ENCODE assay signal across 12 cellular contexts in the genomic region with DNA sequence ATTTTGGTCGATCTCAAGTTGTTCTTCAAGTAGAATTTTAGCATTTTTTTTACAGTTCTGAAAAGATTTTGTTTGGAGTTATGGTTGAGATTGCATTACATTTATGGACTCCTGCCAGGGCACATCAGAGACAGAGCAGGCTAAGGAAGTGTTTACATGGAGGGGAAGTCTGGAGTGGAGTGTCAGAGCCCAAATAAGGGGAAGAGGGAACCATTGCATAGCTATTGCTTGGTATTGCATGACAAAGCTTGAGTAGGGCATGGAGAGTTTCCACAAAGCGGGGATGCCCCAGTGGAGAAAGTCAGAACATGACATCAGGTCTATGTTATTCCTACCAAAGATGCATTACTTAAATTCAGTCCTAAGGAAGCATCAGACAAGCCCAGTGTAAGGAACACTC.
DNase-seq lines count a peak whose midpoint lies in the region; ATAC-seq, FAIRE-seq and TF ChIP-seq lines count a peak whose summit lies in the region.
"Had no signal": no experiment of that assay in that cellular context is flagged by ENCODE, and none has a peak within 500 bp of the region (broad histone marks: within the 10 kb centered on the region; RNA-seq: fewer than 3 reads in every experiment).

No MANE protein-coding gene starts in this region.

- H2AFZ ChIP-seq in HepG2 (ENCODE audit: low read length), result no peak overlapping the region

- no peak overlapping the region for H3K27ac Mint-ChIP-seq in type B pancreatic cell

- no peaks in the 10 kb centered on the region for H3K4me1 ChIP-seq in right lobe of liver
- no peaks in the 10 kb centered on the region for H3K4me1 ChIP-seq in HepG2 (ENCODE audit: insufficient read depth, low read length)
- H3K4me1 ChIP-seq in transverse colon, result no peaks in the 10 kb centered on the region
- H3K4me1 ChIP-seq: sigmoid colon had no signal

- BruUV-seq in HepG2 (replicated peaks; lab: Mats Ljungman, UMichigan), result no TSS peak

- DNase-seq in right lobe of liver, result no peak
- DNase-seq in HepG2 (ENCODE audit: low spot score), result no peak
- DNase-seq in RKO (ENCODE audit: low spot score), result peak; percentile 45
- DNase-seq in foreskin melanocyte, result peak; percentile 14
- DNase-seq in transverse colon, result peak; percentile 7
- DNase-seq in type B pancreatic cell (ENCODE audit: extremely low spot score, unreplicated experiment), result no peak
- DNase-seq: effector CD8-positive, alpha-beta T cell; NCI-H1436 treated with DMSO at 0.1 percent for 48 hours; sigmoid colon had no signal

- H3K9me3 ChIP-seq in right lobe of liver (no peaks in the 10 kb centered on the region), HepG2 (ENCODE audit: low read length) (no peaks in the 10 kb centered on the region), transverse colon (no peaks in the 10 kb centered on the region)
- H3K9me3 ChIP-seq: sigmoid colon had no signal

- intact Hi-C loops in right lobe of liver (cut with DNase I) (no loop called here), HepG2 (cut with micrococcal nuclease; ENCODE audit: unreplicated experiment) (no loop called here), transverse colon (cut with DNase I; ENCODE audit: low total_unique reads) (no loop called here)

- H3K27ac ChIP-seq in right lobe of liver, result no peak overlapping the region
- H3K27ac ChIP-seq in HepG2 (ENCODE audit: extremely low read length, insufficient read depth, low read length), result no peak overlapping the region
- no peak overlapping the region for H3K27ac ChIP-seq in transverse colon
- H3K27ac ChIP-seq: sigmoid colon had no signal

- H3K4me3 Mint-ChIP-seq in type B pancreatic cell, result no peak overlapping the region

- H3K4me1 Mint-ChIP-seq in type B pancreatic cell (ENCODE audit: unreplicated experiment), result no peaks in the 10 kb centered on the region

- H3K36me3 Mint-ChIP-seq in type B pancreatic cell, result no peaks in the 10 kb centered on the region

- H3K27me3 ChIP-seq in right lobe of liver (no peaks in the 10 kb centered on the region), HepG2 (ENCODE audit: control insufficient read depth in 1 of 2, insufficient read depth in 2 of 2, low read length in 2 of 2) (no peaks in the 10 kb centered on the region), transverse colon (no peaks in the 10 kb centered on the region)
- H3K27me3 ChIP-seq: sigmoid colon had no signal

- H3K4me2 ChIP-seq in HepG2 (ENCODE audit: low read depth, low read length), result no peak overlapping the region

- POLR2A ChIA-PET in HepG2 (lab: Yijun Ruan, JAX), result no interaction called here

- no peaks in the 10 kb centered on the region for H4K20me1 ChIP-seq in HepG2 (ENCODE audit: insufficient read depth, low read length)

- H3K79me2 ChIP-seq in HepG2 (ENCODE audit: insufficient read depth, low read length), result no peaks in the 10 kb centered on the region

- in situ Hi-C loops in HepG2 (cut with HindIII; ENCODE audit: extremely low pct_ligation_motif_present, low pct_unique_long_range_greater_than_20kb) (no loop called here), transverse colon (cut with MboI; ENCODE audit: low pct_ligation_motif_present in 1 of 4, low pct_unique_long_range_greater_than_20kb in 1 of 4, low sequenced_read_pairs in 3 of 4) (no loop called here)

- FAIRE-seq in HepG2 (lab: Jason Lieb, UNC), result no peak

- no peak overlapping the region for H3K9ac ChIP-seq in HepG2 (ENCODE audit: insufficient read depth, low read depth, low read length)

- CTCF ChIA-PET in HepG2 (lab: Yijun Ruan, JAX; ENCODE audit: low intra/inter-chr PET ratio, low total read pairs), result no interaction called here

- H3K4me3 ChIP-seq in right lobe of liver (no peak overlapping the region), HepG2 (replicated peaks in 1 of 3; ENCODE audit: insufficient read depth in 1 of 3, low read depth in 2 of 3, low read length in 3 of 3) (no peak overlapping the region), transverse colon (no peak overlapping the region)
- H3K4me3 ChIP-seq: sigmoid colon had no signal

- WGBS in right lobe of liver (ENCODE audit: insufficient coverage, low coverage, low lambda C conversion rate, missing lambda C conversion rate), result 43% methylated on average over 2 of the region's 2 CpGs
- WGBS in HepG2 (ENCODE audit: low lambda C conversion rate), result 0% methylated on average over 2 of the region's 2 CpGs
- 9 to 59% methylated on average over 1 to 2 of the region's 2 CpGs for WGBS in transverse colon (ENCODE audit: low coverage in 1 of 2), 2 donors

- H3K36me3 ChIP-seq in right lobe of liver, result no peaks in the 10 kb centered on the region
- H3K36me3 ChIP-seq in HepG2 (replicated peaks in 1 of 2; ENCODE audit: control insufficient read depth in 1 of 2, insufficient read depth in 2 of 2, low read length in 2 of 2), result no peaks in the 10 kb centered on the region
- no peaks in the 10 kb centered on the region for H3K36me3 ChIP-seq in transverse colon
- H3K36me3 ChIP-seq: sigmoid colon had no signal

- ATAC-seq in right lobe of liver (peak; percentile 49 to 67 (median 61)), HepG2 (no peak), GM19455 (IDR thresholded peaks at IDR 0.05; ENCODE audit: unreplicated experiment) (no peak), GM18858 (IDR thresholded peaks at IDR 0.05; ENCODE audit: unreplicated experiment) (no peak)
- ATAC-seq: Panc1 had no signal

- no peak for TF ChIP-seq RAD21 in HepG2 (CRISPR knock-in tag; IDR thresholded peaks at IDR 0.05)

- TF ChIP-seq POLR2A in right lobe of liver (IDR thresholded peaks at IDR 0.05), result no peak
- no peak for TF ChIP-seq POLR2A in HepG2 (IDR thresholded peaks at IDR 0.05; ENCODE audit: insufficient read depth in 1 of 2, low read depth in 2 of 2, low read length in 2 of 2)
- no peak for TF ChIP-seq POLR2A in transverse colon (IDR thresholded peaks at IDR 0.05)

- peaks cover 30% of the 10 kb centered on the region for H3K27me3 Mint-ChIP-seq in type B pancreatic cell

- TF ChIP-seq EP300 in HepG2 (IDR thresholded peaks at IDR 0.05; ENCODE audit: low read depth in 2 of 2, low read length in 2 of 2) (no peak), HepG2 (CRISPR knock-in tag; IDR thresholded peaks at IDR 0.05; ENCODE audit: borderline replicate concordance) (no peak), transverse colon (IDR thresholded peaks at IDR 0.05; ENCODE audit: low read depth) (no peak)

- H3K9me3 Mint-ChIP-seq in type B pancreatic cell, result no peaks in the 10 kb centered on the region

- no peak for TF ChIP-seq CTCF in right lobe of liver (IDR thresholded peaks at IDR 0.05)
- TF ChIP-seq CTCF in HepG2 (CRISPR knock-in tag; IDR thresholded peaks at IDR 0.05), result no peak
- TF ChIP-seq CTCF in transverse colon (IDR thresholded peaks at IDR 0.05), result no peak
- TF ChIP-seq CTCF in type B pancreatic cell (conservative IDR thresholded peaks at IDR 0.05), result no peak

TF ChIP-seq in HepG2, 621 proteins besides CTCF, POLR2A, EP300 and RAD21 (continues in another document):
- TF ChIP-seq SNAPC2 (CRISPR knock-in tag; IDR thresholded peaks at IDR 0.05) (no peak), HNRNPLL (IDR thresholded peaks at IDR 0.05; ENCODE audit: low read depth, low read length, poor library complexity, severe bottlenecking) (no peak), MAF1 (CRISPR knock-in tag; IDR thresholded peaks at IDR 0.05; ENCODE audit: borderline replicate concordance) (no peak), CREBL2 (CRISPR knock-in tag; IDR thresholded peaks at IDR 0.05; ENCODE audit: borderline replicate concordance) (no peak), SUZ12 (IDR thresholded peaks at IDR 0.05; ENCODE audit: low read depth, low read length) (no peak), GZF1 (CRISPR knock-in tag; IDR thresholded peaks at IDR 0.05) (no peak), HMGXB3 (CRISPR knock-in tag; IDR thresholded peaks at IDR 0.05; ENCODE audit: borderline replicate concordance) (no peak), HNF1B (CRISPR knock-in tag; IDR thresholded peaks at IDR 0.05) (no peak), ATF1 (CRISPR knock-in tag; IDR thresholded peaks at IDR 0.05) (no peak)

Comparison
In these comparisons a context has a peak if more than half of its experiments do, and no peak if none do; other contexts are left out.
1. ATAC-seq: peak in right lobe of liver (4 of 4); none in HepG2 (single experiment), GM19455 (single experiment) and GM18858 (single experiment).
2. DNase-seq: peak in RKO (single experiment), foreskin melanocyte (single experiment) and transverse colon (single experiment); none in right lobe of liver (0 of 3), HepG2 (single experiment) and type B pancreatic cell (single experiment).